ENCODE assay signal across 8 cellular contexts in genomic region chr2:193348055-193348454, GRCh38.
DNase-seq lines count a peak whose midpoint lies in the region; ATAC-seq and TF ChIP-seq lines count a peak whose summit lies in the region.

No MANE protein-coding gene starts in this region.

- H3K27me3 ChIP-seq in transverse colon, result no peaks in the 10 kb centered on the region

- H3K9me3 Mint-ChIP-seq in activated CD8-positive, alpha-beta memory T cell treated with anti-CD3 and anti-CD28 coated beads, Interleukin-2, amount 10 ng/mL, durations not matched to agents 7 days and 5 days (ENCODE audit: low read depth), result no peaks in the 10 kb centered on the region
- no peaks in the 10 kb centered on the region for H3K9me3 Mint-ChIP-seq in stimulated activated naive B cell treated with anti-CD40 and anti-IgM and Interleukin-4, amounts not matched to agents 10 μg/mL and 1 μg/mL and 100 μg/mL, for 72 hours

- H3K4me3 Mint-ChIP-seq in activated CD8-positive, alpha-beta memory T cell treated with anti-CD3 and anti-CD28 coated beads, Interleukin-2, amount 10 ng/mL, durations not matched to agents 7 days and 5 days, result peak overlapping the region; percentile 63
- peak overlapping the region; percentile 76 for H3K4me3 Mint-ChIP-seq in T-helper 17 cell
- H3K4me3 Mint-ChIP-seq in stimulated activated naive B cell treated with anti-CD40 and anti-IgM and Interleukin-4, amounts not matched to agents 10 μg/mL and 1 μg/mL and 100 μg/mL, for 72 hours, result peak overlapping the region; percentile 71 to 80

- H3K4me1 Mint-ChIP-seq in activated CD8-positive, alpha-beta memory T cell treated with anti-CD3 and anti-CD28 coated beads, Interleukin-2, amount 10 ng/mL, durations not matched to agents 7 days and 5 days, result peaks cover 2% of the 10 kb centered on the region
- no peaks in the 10 kb centered on the region for H3K4me1 Mint-ChIP-seq in T-helper 17 cell
- peaks cover 2 to 16% of the 10 kb centered on the region in 2 donors for H3K4me1 Mint-ChIP-seq in stimulated activated naive B cell treated with anti-CD40 and anti-IgM and Interleukin-4, amounts not matched to agents 10 μg/mL and 1 μg/mL and 100 μg/mL, for 72 hours

- no peak for ATAC-seq in activated CD8-positive, alpha-beta memory T cell treated with anti-CD3 and anti-CD28 coated beads, Interleukin-2, amount 10 ng/mL, durations not matched to agents 7 days and 5 days
- ATAC-seq in T-helper 17 cell, result no peak
- ATAC-seq in stimulated activated naive B cell treated with anti-CD40 and anti-IgM and Interleukin-4, amounts not matched to agents 10 μg/mL and 1 μg/mL and 100 μg/mL, for 72 hours (replicated peaks), result no peak

- in situ Hi-C loops in transverse colon (cut with MboI; ENCODE audit: low pct_ligation_motif_present in 1 of 4, low pct_unique_long_range_greater_than_20kb in 1 of 4, low sequenced_read_pairs in 3 of 4), result no loop called here

- TF ChIP-seq POLR2A in transverse colon (IDR thresholded peaks at IDR 0.05), result no peak

- TF ChIP-seq CTCF in fibroblast of the aortic adventitia (IDR thresholded peaks at IDR 0.05; ENCODE audit: insufficient read depth, low read length) (no peak), transverse colon (IDR thresholded peaks at IDR 0.05) (no peak)

- H3K36me3 Mint-ChIP-seq in activated CD8-positive, alpha-beta memory T cell treated with anti-CD3 and anti-CD28 coated beads, Interleukin-2, amount 10 ng/mL, durations not matched to agents 7 days and 5 days, result no peaks in the 10 kb centered on the region
- H3K36me3 Mint-ChIP-seq in T-helper 17 cell (ENCODE audit: low read depth), result peaks cover 2% of the 10 kb centered on the region
- no peaks in the 10 kb centered on the region for H3K36me3 Mint-ChIP-seq in stimulated activated naive B cell treated with anti-CD40 and anti-IgM and Interleukin-4, amounts not matched to agents 10 μg/mL and 1 μg/mL and 100 μg/mL, for 72 hours

- intact Hi-C loops in transverse colon (cut with DNase I; ENCODE audit: low total_unique reads), result no loop called here

- H3K27ac Mint-ChIP-seq in activated CD8-positive, alpha-beta memory T cell treated with anti-CD3 and anti-CD28 coated beads, Interleukin-2, amount 10 ng/mL, durations not matched to agents 7 days and 5 days, result peak overlapping the region; percentile 42
- H3K27ac Mint-ChIP-seq in T-helper 17 cell, result no peak overlapping the region
- H3K27ac Mint-ChIP-seq in stimulated activated naive B cell treated with anti-CD40 and anti-IgM and Interleukin-4, amounts not matched to agents 10 μg/mL and 1 μg/mL and 100 μg/mL, for 72 hours, result peak overlapping the region; percentile 37

- WGBS in transverse colon (ENCODE audit: low coverage in 1 of 2), 2 donors, result 80 to 95% methylated on average over 2 of the region's 2 CpGs

- H3K36me3 ChIP-seq in transverse colon, result no peaks in the 10 kb centered on the region

- H3K27ac ChIP-seq in transverse colon, result no peak overlapping the region

- no peaks in the 10 kb centered on the region for H3K27me3 Mint-ChIP-seq in activated CD8-positive, alpha-beta memory T cell treated with anti-CD3 and anti-CD28 coated beads, Interleukin-2, amount 10 ng/mL, durations not matched to agents 7 days and 5 days
- no peaks in the 10 kb centered on the region for H3K27me3 Mint-ChIP-seq in T-helper 17 cell
- H3K27me3 Mint-ChIP-seq in stimulated activated naive B cell treated with anti-CD40 and anti-IgM and Interleukin-4, amounts not matched to agents 10 μg/mL and 1 μg/mL and 100 μg/mL, for 72 hours, result no peaks in the 10 kb centered on the region

- H3K9me3 ChIP-seq in T-helper 17 cell (ENCODE audit: control insufficient read depth, low read length, poor library complexity, severe bottlenecking) (no peaks in the 10 kb centered on the region), transverse colon (no peaks in the 10 kb centered on the region)

- no peak for TF ChIP-seq EP300 in transverse colon (IDR thresholded peaks at IDR 0.05; ENCODE audit: low read depth)

- CTCF ChIA-PET in activated CD8-positive, alpha-beta memory T cell treated with anti-CD3 and anti-CD28 coated beads, Interleukin-2, amount 10 ng/mL, durations not matched to agents 7 days and 5 days (lab: Charles Lee), result no interaction called here

- H3K4me3 ChIP-seq in fibroblast of the aortic adventitia (ENCODE audit: low read depth, low read length) (peak overlapping the region; percentile 36), transverse colon (peak overlapping the region in 2 of 4 donors; percentile 9 to 37)

- no peaks in the 10 kb centered on the region for H3K4me1 ChIP-seq in transverse colon

- DNase-seq in activated CD8-positive, alpha-beta memory T cell treated with anti-CD3 and anti-CD28 coated beads, Interleukin-2, amount 10 ng/mL, durations not matched to agents 7 days and 5 days, result no peak
- DNase-seq in activated CD8-positive, alpha-beta memory T cell treated with anti-CD3 and anti-CD28 coated beads, Interleukin-2, amount 50 U/mL, for 4 hours, result no peak
- DNase-seq in T-helper 17 cell (no peak), fibroblast of the aortic adventitia (ENCODE audit: low read depth) (no peak), NCI-H2196 (lab: John Stamatoyannopoulos, UW; ENCODE audit: unreplicated experiment) (no peak), NCI-H446 (lab: John Stamatoyannopoulos, UW) (no peak), transverse colon (no peak)
- no peak for DNase-seq in stimulated activated naive B cell treated with anti-CD40 and anti-IgM and Interleukin-4, amounts not matched to agents 10 μg/mL and 1 μg/mL and 100 μg/mL, for 72 hours
